Comparison of ENCODE assay signal across 24 cellular contexts in the genomic region with DNA sequence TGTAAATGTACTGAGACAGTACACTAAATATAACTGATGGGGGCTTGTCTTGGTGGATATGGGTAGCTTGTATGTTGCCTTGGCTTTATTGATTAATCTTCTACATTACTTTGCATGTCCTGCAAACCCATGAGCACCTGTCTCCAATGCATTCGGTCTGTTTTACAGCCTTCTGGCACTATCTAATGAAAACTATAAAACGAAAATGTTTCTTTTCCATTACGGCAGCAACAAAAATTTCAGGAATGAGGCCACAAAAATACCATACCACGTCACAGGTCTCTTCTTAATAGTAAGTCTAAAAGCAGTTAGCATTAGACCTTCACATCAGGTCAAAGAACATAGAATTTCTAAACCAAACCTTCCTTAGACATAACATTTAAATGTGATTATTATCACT. TPM values are rescaled to one million over a fixed set of nuclear protein-coding genes. Genes with fewer than 3 reads are reported as not detected.
"Had no signal": no experiment of that assay in that cellular context is flagged by ENCODE, and none has a peak within 500 bp of the region (broad histone marks: within the 10 kb centered on the region; RNA-seq: fewer than 3 reads in every experiment).

No MANE protein-coding gene starts in this region.

- H3K27me3 Mint-ChIP-seq: activated naive CD4-positive, alpha-beta T cell treated with anti-CD3 and anti-CD28 coated beads, Interleukin-2, amount 50 U/mL, for 24 hours; type B pancreatic cell had no signal

- H3K9me3 ChIP-seq: adrenal gland, gastrocnemius medialis, heart right ventricle, right atrium auricular region, suprapubic skin had no signal

- H3K4me2 ChIP-seq: smooth muscle cell had no signal

- H3K27ac ChIP-seq: adrenal gland, epithelial cell of prostate, gastrocnemius medialis, heart right ventricle, suprapubic skin had no signal

- H3K4me3 Mint-ChIP-seq: activated B cell treated with CpG ODN at 0.5 μM for 24 hours; activated CD4-positive, alpha-beta T cell treated with anti-CD3 and anti-CD28 coated beads, Interleukin-2, amount 10 ng/mL, durations not matched to agents 24 days and 14 days; activated CD8-positive, alpha-beta T cell treated with anti-CD3 and anti-CD28 coated beads, Interleukin-2, amount 10 ng/mL, durations not matched to agents 7 days and 5 days; activated naive CD4-positive, alpha-beta T cell treated with anti-CD3 and anti-CD28 coated beads, Interleukin-2, amount 50 U/mL, for 24 hours; natural killer cell treated with Interleukin-12 subunit alpha and Interleukin-12 subunit beta and Interleukin-15 and Interleukin-18, amount 100 ng/mL, for 72 hours; T-helper 2 cell treated with Interferon-gamma antibody and Interleukin-4, amounts not matched to agents 5 μg/mL and 100 μg/mL, for 36 hours; type B pancreatic cell had no signal

- DNase-seq: activated B cell treated with CpG ODN at 0.5 μM for 24 hours; activated CD4-positive, alpha-beta T cell treated with anti-CD3 and anti-CD28 coated beads, Interleukin-2, amount 10 ng/mL, durations not matched to agents 24 days and 14 days; activated CD8-positive, alpha-beta memory T cell treated with anti-CD3 and anti-CD28 coated beads, Interleukin-2, amount 50 U/mL, for 4 hours; activated CD8-positive, alpha-beta T cell treated with anti-CD3 and anti-CD28 coated beads, Interleukin-2, amount 10 ng/mL, durations not matched to agents 7 days and 5 days; activated effector memory CD4-positive, alpha-beta T cell treated with anti-CD3 and anti-CD28 coated beads, Interleukin-2, amount 50 U/mL, for 16 hours; activated T-cell treated with anti-CD3 and anti-CD28 coated beads, Interleukin-2, amount 50 U/mL, for 48 hours; adrenal gland; caudate nucleus; effector CD8-positive, alpha-beta T cell; gastrocnemius medialis; heart right ventricle; mammary epithelial cell; nucleus accumbens; stimulated activated CD4-positive, alpha-beta T cell treated with anti-CD3 and anti-CD28 coated beads, Interleukin-4, amount 100 ng/mL, for 4 hours; stimulated activated CD8-positive, alpha-beta memory T cell treated with anti-CD3 and anti-CD28 coated beads, Interleukin-4, amount 100 ng/mL, for 48 hours; stimulated activated naive CD4-positive, alpha-beta T cell treated with Interleukin-2 at 50 U/mL for 16 hours had no signal

- ATAC-seq: activated CD8-positive, alpha-beta T cell treated with anti-CD3 and anti-CD28 coated beads, Interleukin-2, amount 10 ng/mL, durations not matched to agents 7 days and 5 days; gastrocnemius medialis; heart right ventricle; natural killer cell treated with Interleukin-12 subunit alpha and Interleukin-12 subunit beta and Interleukin-15 and Interleukin-18, amount 100 ng/mL, for 72 hours had no signal

- H3K4me3 ChIP-seq: adrenal gland, gastrocnemius medialis, heart right ventricle, right atrium auricular region, smooth muscle cell, suprapubic skin had no signal

- H3K36me3 ChIP-seq: adrenal gland, gastrocnemius medialis, suprapubic skin had no signal

- H3K4me1 ChIP-seq: adrenal gland, gastrocnemius medialis, suprapubic skin had no signal

- H3K36me3 Mint-ChIP-seq: activated naive CD4-positive, alpha-beta T cell treated with anti-CD3 and anti-CD28 coated beads, Interleukin-2, amount 50 U/mL, for 24 hours; natural killer cell treated with Interleukin-12 subunit alpha and Interleukin-12 subunit beta and Interleukin-15 and Interleukin-18, amount 100 ng/mL, for 72 hours had no signal

- H3K4me1 Mint-ChIP-seq: activated B cell treated with CpG ODN at 0.5 μM for 24 hours; activated CD4-positive, alpha-beta T cell treated with anti-CD3 and anti-CD28 coated beads, Interleukin-2, amount 10 ng/mL, durations not matched to agents 24 days and 14 days; activated naive CD4-positive, alpha-beta T cell treated with anti-CD3 and anti-CD28 coated beads, Interleukin-2, amount 50 U/mL, for 24 hours had no signal

- H3K27ac Mint-ChIP-seq: activated B cell treated with CpG ODN at 0.5 μM for 24 hours; activated CD4-positive, alpha-beta T cell treated with anti-CD3 and anti-CD28 coated beads, Interleukin-2, amount 10 ng/mL, durations not matched to agents 24 days and 14 days; activated CD8-positive, alpha-beta T cell treated with anti-CD3 and anti-CD28 coated beads, Interleukin-2, amount 10 ng/mL, durations not matched to agents 7 days and 5 days; activated naive CD4-positive, alpha-beta T cell treated with anti-CD3 and anti-CD28 coated beads, Interleukin-2, amount 50 U/mL, for 24 hours; natural killer cell treated with Interleukin-12 subunit alpha and Interleukin-12 subunit beta and Interleukin-15 and Interleukin-18, amount 100 ng/mL, for 72 hours; T-helper 2 cell treated with Interferon-gamma antibody and Interleukin-4, amounts not matched to agents 5 μg/mL and 100 μg/mL, for 36 hours; type B pancreatic cell had no signal

- H3K27me3 ChIP-seq: adrenal gland, gastrocnemius medialis, heart right ventricle, right atrium auricular region, suprapubic skin had no signal

- H3K9me3 Mint-ChIP-seq: activated B cell treated with CpG ODN at 0.5 μM for 24 hours; activated CD4-positive, alpha-beta T cell treated with anti-CD3 and anti-CD28 coated beads, Interleukin-2, amount 10 ng/mL, durations not matched to agents 24 days and 14 days; activated naive CD4-positive, alpha-beta T cell treated with anti-CD3 and anti-CD28 coated beads, Interleukin-2, amount 50 U/mL, for 24 hours; natural killer cell treated with Interleukin-12 subunit alpha and Interleukin-12 subunit beta and Interleukin-15 and Interleukin-18, amount 100 ng/mL, for 72 hours; T-helper 2 cell treated with Interferon-gamma antibody and Interleukin-4, amounts not matched to agents 5 μg/mL and 100 μg/mL, for 36 hours; type B pancreatic cell had no signal

RNA-seq across cellular contexts. Expression of a gene that starts 49.8 kb away (rescaled TPM):
- total RNA-seq: activated B cell treated with CpG ODN at 0.5 μM for 24 hours; activated CD4-positive, alpha-beta T cell treated with anti-CD3 and anti-CD28 coated beads, Interleukin-2, amount 10 ng/mL, durations not matched to agents 24 days and 14 days; activated CD8-positive, alpha-beta T cell treated with anti-CD3 and anti-CD28 coated beads, Interleukin-2, amount 10 ng/mL, durations not matched to agents 7 days and 5 days; natural killer cell treated with Interleukin-12 subunit alpha and Interleukin-12 subunit beta and Interleukin-15 and Interleukin-18, amount 100 ng/mL, for 72 hours had no signal
